Comparison of ENCODE assay signal across 8 cellular contexts in the genomic region with DNA sequence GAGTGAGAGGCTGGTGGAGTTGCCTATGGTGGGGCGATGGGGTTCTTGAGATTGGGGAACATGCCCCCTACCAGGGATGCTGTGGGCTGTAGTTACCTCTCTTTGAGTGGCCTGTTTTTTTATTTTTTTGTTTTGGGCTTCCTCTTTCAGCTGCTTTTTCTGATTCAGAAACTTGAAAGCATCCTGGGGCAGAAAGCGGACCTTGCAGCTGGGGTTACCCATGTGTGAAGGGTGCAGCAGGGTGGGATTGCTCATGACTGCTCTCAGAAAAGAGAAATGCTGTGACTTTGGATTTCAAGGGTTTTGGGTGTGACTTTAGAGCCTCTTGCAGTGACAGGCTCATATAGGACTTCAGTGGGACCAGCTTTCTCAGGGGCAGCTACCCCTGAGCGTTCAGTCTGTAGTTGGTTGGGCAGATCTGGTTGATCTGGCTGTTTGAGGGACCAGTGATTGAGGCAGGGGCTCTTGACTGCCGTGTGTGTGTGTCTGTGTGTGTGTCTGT. TPM values are rescaled to one million over a fixed set of nuclear protein-coding genes. Genes with fewer than 3 reads are reported as not detected.
DNase-seq lines count a peak whose midpoint lies in the region; ATAC-seq and TF ChIP-seq lines count a peak whose summit lies in the region.

No MANE protein-coding gene starts in this region.

- no peak for TF ChIP-seq POLR2A in vagina (IDR thresholded peaks at IDR 0.05)

- no peaks in the 10 kb centered on the region for H3K36me3 ChIP-seq in vagina

- no peak overlapping the region for H3K27ac ChIP-seq in vagina

- H3K27me3 ChIP-seq in vagina: no peaks in the 10 kb centered on the region

- H3K4me3 ChIP-seq in WI38 (ENCODE audit: low read depth, low read length) (peak overlapping the region; percentile 73), vagina (peak overlapping the region; percentile 53 to 54)

- in situ Hi-C loops in ACHN (cut with HindIII; ENCODE audit: low pct_ligation_motif_present, low pct_unique_long_range_greater_than_20kb, low sequenced_read_pairs): no loop called here

- intact Hi-C loops in vagina (cut with DNase I): no loop called here
- intact Hi-C loops in left colon (cut with DNase I, micrococcal nuclease): no loop called here

- peaks cover 65% of the 10 kb centered on the region for H3K4me1 ChIP-seq in vagina

- H3K9me3 ChIP-seq in vagina: no peaks in the 10 kb centered on the region

- ATAC-seq in GM18868 (IDR thresholded peaks at IDR 0.05; ENCODE audit: unreplicated experiment) (peak; percentile 55), HG03095 (IDR thresholded peaks at IDR 0.05; ENCODE audit: unreplicated experiment) (peak; percentile 51), left colon (no peak)

- TF ChIP-seq CTCF in WI38 (IDR thresholded peaks at IDR 0.05; ENCODE audit: low read depth, low read length) (no peak), vagina (IDR thresholded peaks at IDR 0.05) (no peak)

- DNase-seq in ACHN (peak; percentile 10), kidney tubule cell (ENCODE audit: low spot score) (peak; percentile 48), vagina (ENCODE audit: extremely low spot score in 2 of 2) (no peak), left colon (no peak), kidney glomerular epithelial cell (lab: John Stamatoyannopoulos, UW) (no peak)

RNA-seq across cellular contexts. Expression of a gene that starts 1.8 kb away (rescaled TPM):
- 16.2 TPM for total RNA-seq in vagina
- 10 to 100 TPM; 35.0 to 42.6 TPM for total RNA-seq in left colon

Comparison
In these comparisons a context has a peak if more than half of its experiments do, and no peak if none do; other contexts are left out.
1. DNase-seq: peak in ACHN (single experiment) and kidney tubule cell (single experiment); none in vagina (0 of 2), left colon (0 of 2) and kidney glomerular epithelial cell (single experiment).